Comparison of ENCODE assay signal across 8 cellular contexts in the genomic region with DNA sequence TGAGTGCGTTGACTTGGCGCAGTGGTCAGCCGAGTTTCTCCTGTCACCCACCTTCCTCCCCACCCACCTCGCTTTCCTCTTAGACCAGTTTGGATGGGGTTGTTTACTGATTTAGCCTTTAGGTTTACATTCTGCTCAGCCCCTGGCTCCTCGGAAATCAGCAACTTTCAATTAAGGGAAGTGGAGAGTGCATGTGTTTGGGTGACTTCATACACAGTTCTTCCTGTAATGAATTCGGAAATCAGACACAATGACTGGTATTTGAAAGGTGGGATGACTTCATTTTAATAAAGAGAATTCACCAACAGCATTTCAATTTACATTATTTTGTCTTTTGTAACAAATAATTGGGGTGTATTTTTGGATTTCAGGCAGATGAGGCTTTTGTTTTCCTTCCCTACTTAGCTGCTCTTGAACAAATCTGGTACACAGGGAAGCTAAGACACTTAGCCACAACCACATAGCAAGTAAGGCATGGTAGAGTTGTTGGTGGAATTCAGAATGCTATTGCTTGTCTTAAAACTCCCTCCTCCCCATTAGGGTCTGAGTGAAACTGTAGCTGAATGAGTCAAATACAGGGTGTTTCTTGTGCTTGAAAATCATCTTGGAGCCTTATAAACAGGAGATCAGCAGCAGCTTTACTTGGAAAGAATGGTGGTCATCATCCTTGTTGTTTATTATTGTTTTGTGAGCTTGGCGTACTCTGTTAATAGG. TPM values are rescaled to one million over a fixed set of nuclear protein-coding genes. Genes with fewer than 3 reads are reported as not detected.
DNase-seq lines count a peak whose midpoint lies in the region; ATAC-seq lines count a peak whose summit lies in the region.

No MANE protein-coding gene starts in this region.

- DNase-seq in GF-D8 (lab: John Stamatoyannopoulos, UW): peak; percentile 13
- peak in 7 of 34 experiments; percentile 0 to 25 (median 16) for DNase-seq in T-cell
- DNase-seq in epithelial cell of prostate (ENCODE audit: low read depth, low spot score): no peak
- DNase-seq in naive B cell: peak; percentile 58
- DNase-seq in activated CD4-positive, alpha-beta T cell treated with anti-CD3 and anti-CD28 coated beads, Interleukin-2, amount 50 U/mL, for 48 hours: no peak

- H3K36me3 Mint-ChIP-seq in T-cell: peaks cover 6% of the 10 kb centered on the region
- no peaks in the 10 kb centered on the region for H3K36me3 Mint-ChIP-seq in naive B cell

- peak overlapping the region; percentile 84 to 98 (median 93) for H3K4me3 Mint-ChIP-seq in T-cell
- peak overlapping the region; percentile 88 to 99 (median 94) for H3K4me3 Mint-ChIP-seq in naive B cell

- H3K9me3 Mint-ChIP-seq in T-cell: no peaks in the 10 kb centered on the region
- H3K9me3 Mint-ChIP-seq in naive B cell: no peaks in the 10 kb centered on the region

- H3K4me1 Mint-ChIP-seq in T-cell (peaks cover 29 to 40% (median 37%) of the 10 kb centered on the region in 3 donors), naive B cell (peaks cover 26 to 32% (median 27%) of the 10 kb centered on the region in 3 donors)

- ATAC-seq in HG02852 (IDR thresholded peaks at IDR 0.05; ENCODE audit: unreplicated experiment): peak; percentile 6
- peak in 1 of 4 experiments; percentile 5 for ATAC-seq in T-cell (replicated peaks in 1 of 4)
- ATAC-seq in naive B cell (ENCODE audit: low read depth in 2 of 2): peak; percentile 36 to 38
- no peak for ATAC-seq in HG03280 (IDR thresholded peaks at IDR 0.05; ENCODE audit: unreplicated experiment)
- no peak for ATAC-seq in GM19035 (IDR thresholded peaks at IDR 0.05; ENCODE audit: unreplicated experiment)

- POLR2A ChIA-PET in T-cell (lab: Charles Lee): interaction anchor here in 1 of 2 donors (0.7 kb wide), 1 partner anchor 59 kb away, joined by 3 read pairs; no protein-coding TSS in a partner anchor

- peak overlapping the region; percentile 90 to 95 for H3K27ac Mint-ChIP-seq in T-cell
- peak overlapping the region; percentile 98 to 99 (median 98) for H3K27ac Mint-ChIP-seq in naive B cell

- peak overlapping the region; percentile 81 for H3K27ac ChIP-seq in epithelial cell of prostate

- CTCF ChIA-PET in T-cell (lab: Charles Lee): interaction anchor here in 1 of 2 donors (0.6 to 1.9 kb wide), 8 partner anchors 12 to 1649 kb away, joined by 3 to 20 read pairs (median 3); a partner anchor contains a TSS

- no peaks in the 10 kb centered on the region for H3K27me3 Mint-ChIP-seq in T-cell
- H3K27me3 Mint-ChIP-seq in naive B cell: no peaks in the 10 kb centered on the region

RNA-seq across cellular contexts. Expression of a gene that starts 0.9 kb away (rescaled TPM):
- total RNA-seq in T-cell: 10 to 100 TPM; 21.2 to 31.4 (median 27.4) TPM
- 10 to 100 TPM; 11.2 to 21.4 (median 18.2) TPM for polyA plus RNA-seq in naive B cell (ENCODE audit: low read depth in 6 of 6)

RNA-seq across cellular contexts. Expression of a gene that starts 48.1 kb away (rescaled TPM):
- 10 to 100 TPM; 18.1 to 23.4 (median 21.2) TPM for total RNA-seq in T-cell
- 10 to 100 TPM in 4 of 6 donors, 1 to 10 TPM in 2; 4.3 to 13.4 (median 10.9) TPM for polyA plus RNA-seq in naive B cell (ENCODE audit: low read depth in 6 of 6)

RNA-seq across cellular contexts. Expression of a gene that starts 56.7 kb away (rescaled TPM):
- total RNA-seq in T-cell: 10 to 100 TPM; 20.5 to 48.1 (median 40.5) TPM
- 10 to 100 TPM; 25.8 to 40.9 (median 37.8) TPM for polyA plus RNA-seq in naive B cell (ENCODE audit: low read depth in 6 of 6)

Comparison
In these comparisons a context has a peak if more than half of its experiments do, and no peak if none do; other contexts are left out.
1. DNase-seq: peak in GF-D8 (single experiment) and naive B cell (single experiment); none in epithelial cell of prostate (single experiment) and activated CD4-positive, alpha-beta T cell treated with anti-CD3 and anti-CD28 coated beads, Interleukin-2, amount 50 U/mL, for 48 hours (0 of 2).
2. ATAC-seq: peak in HG02852 (single experiment) and naive B cell (2 of 2); none in HG03280 (single experiment) and GM19035 (single experiment).